1 cellular context compared by ENCODE assay signal in genomic region chrX:78075787-78076389, GRCh38.
TF ChIP-seq lines count a peak whose summit lies in the region.

No MANE protein-coding gene starts in this region.

TF ChIP-seq in SK-N-SH, 30 proteins besides CTCF, POLR2A, EP300 and RAD21 (continued from another document):
- TF ChIP-seq PBX3 (IDR thresholded peaks at IDR 0.05) = no peak
- TF ChIP-seq RFX5 (IDR thresholded peaks at IDR 0.05; ENCODE audit: low read length) = no peak
- TF ChIP-seq YY1 (IDR thresholded peaks at IDR 0.05; ENCODE audit: low read depth) = no peak
- TF ChIP-seq USF2 (IDR thresholded peaks at IDR 0.05; ENCODE audit: borderline replicate concordance, low read depth, low read length) = no peak
- TF ChIP-seq MEF2A (IDR thresholded peaks at IDR 0.05; ENCODE audit: borderline replicate concordance, low read depth) = no peak
- TF ChIP-seq FOXJ3 (CRISPR knock-in tag; IDR thresholded peaks at IDR 0.05) = no peak
- no peak for TF ChIP-seq RXRA (IDR thresholded peaks at IDR 0.05; ENCODE audit: borderline replicate concordance, low read depth)
- no peak for TF ChIP-seq TCF12 (IDR thresholded peaks at IDR 0.05)
- no peak for TF ChIP-seq CHD2 (IDR thresholded peaks at IDR 0.05; ENCODE audit: low read length, partially characterized antibody)
- no peak for TF ChIP-seq GATA2 (CRISPR knock-in tag; IDR thresholded peaks at IDR 0.05)
- TF ChIP-seq RCOR1 (IDR thresholded peaks at IDR 0.05; ENCODE audit: low read length) = no peak
- TF ChIP-seq USF1 (IDR thresholded peaks at IDR 0.05; ENCODE audit: borderline replicate concordance, low read depth) = no peak
TF ChIP-seq in SK-N-SH: peak in this region for 0.
